Comparison of ENCODE assay signal across 8 cellular contexts in the genomic region with DNA sequence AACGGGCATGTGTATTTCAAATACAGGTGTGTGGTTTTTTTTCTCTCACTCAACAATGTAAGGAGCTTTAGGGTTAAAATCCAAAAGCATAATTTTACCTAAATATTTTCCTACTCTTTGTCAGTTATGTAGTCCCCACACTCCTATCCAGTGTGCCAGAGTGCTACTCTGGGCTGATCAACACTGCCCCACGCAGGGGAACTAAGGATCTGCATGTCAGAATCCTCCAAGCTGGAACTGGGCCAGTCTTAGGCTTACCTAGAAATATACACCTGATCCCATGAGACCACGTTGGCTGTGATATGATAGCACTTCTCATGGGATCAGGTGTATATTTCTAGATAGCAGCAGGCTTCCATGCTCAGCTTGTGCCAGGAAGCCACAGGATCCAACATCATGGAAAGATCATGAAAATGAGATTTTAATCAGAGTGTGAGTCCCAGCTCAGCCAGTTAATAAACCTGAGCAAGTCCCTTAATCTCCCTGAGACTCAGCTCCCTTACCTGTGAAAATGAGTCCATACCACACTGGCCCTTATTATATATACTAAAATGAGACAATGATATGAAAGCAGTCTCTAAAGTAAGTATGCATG. TPM values are rescaled to one million over a fixed set of nuclear protein-coding genes. Genes with fewer than 3 reads are reported as not detected.
DNase-seq lines count a peak whose midpoint lies in the region; ATAC-seq and TF ChIP-seq lines count a peak whose summit lies in the region.

No MANE protein-coding gene starts in this region.

- TF ChIP-seq CTCF in 22Rv1 (IDR thresholded peaks at IDR 0.05) (peak; percentile 85), GM12874 (IDR thresholded peaks at IDR 0.05; ENCODE audit: insufficient read depth, low read depth, low read length) (peak; percentile 76), fibroblast of pulmonary artery (IDR thresholded peaks at IDR 0.05; ENCODE audit: low read length, missing control alignments) (peak; percentile 48), omental fat pad (IDR thresholded peaks at IDR 0.05) (no peak)

- H3K27ac ChIP-seq in 22Rv1: no peak overlapping the region

- DNase-seq in NCI-H1436 (lab: John Stamatoyannopoulos, UW): peak; percentile 93
- peak; percentile 57 for DNase-seq in activated CD4-positive, CD25-positive, alpha-beta regulatory T cell treated with anti-CD3 and anti-CD28 coated beads, Interleukin-2, amount 50 U/mL, for 72 hours
- peak; percentile 17 for DNase-seq in fibroblast of pulmonary artery (ENCODE audit: low read depth)
- peak; percentile 45 to 63 for DNase-seq in stimulated activated CD4-positive, alpha-beta T cell treated with anti-CD3 and anti-CD28 coated beads, Interleukin-2, amount 100 ng/mL, for 24 hours
- no peak for DNase-seq in omental fat pad (ENCODE audit: low spot score)

- H3K4me3 ChIP-seq in fibroblast of pulmonary artery (replicated peaks; ENCODE audit: low read depth, low read length): no peak overlapping the region

- ATAC-seq in HG02642 (IDR thresholded peaks at IDR 0.05; ENCODE audit: poor library complexity, unreplicated experiment) (peak; percentile 74), omental fat pad (ENCODE audit: low FRiP score) (no peak)

RNA-seq across cellular contexts. Expression of a gene that starts 29.7 kb away (rescaled TPM):
- total RNA-seq in omental fat pad: 10 to 100 TPM in 3 of 4 donors, 1 to 10 TPM in 1; 5.5 to 18.9 (median 12.5) TPM

Comparison
In these comparisons a context has a peak if more than half of its experiments do, and no peak if none do; other contexts are left out.
1. CTCF ChIP-seq: peak in 22Rv1 (single experiment), GM12874 (single experiment) and fibroblast of pulmonary artery (single experiment); none in omental fat pad (0 of 3).